In genomic region chr16:7037491-7037890, GRCh38 we compare ENCODE assay signal across 24 cellular contexts.
"Had no signal": no experiment of that assay in that cellular context is flagged by ENCODE, and none has a peak within 500 bp of the region (broad histone marks: within the 10 kb centered on the region; RNA-seq: fewer than 3 reads in every experiment).

No MANE protein-coding gene starts in this region.

- H3K27ac ChIP-seq: left lung, lower lobe of right lung, pancreas, prostate gland, skin epidermis, spleen, suprapubic skin, thoracic aorta, tibial artery, upper lobe of right lung had no signal

- H3K9me3 ChIP-seq: left lung, lower lobe of right lung, pancreas, prostate gland, suprapubic skin, thoracic aorta, tibial artery, upper lobe of right lung had no signal

- H3K36me3 ChIP-seq: left lung, lower lobe of right lung, pancreas, prostate gland, spleen, suprapubic skin, thoracic aorta, tibial artery, upper lobe of right lung had no signal

- H3K4me3 ChIP-seq: left lung, lower lobe of right lung, pancreas, prostate gland, skin epidermis, spleen, suprapubic skin, thoracic aorta, tibial artery, upper lobe of right lung had no signal

- H3K4me1 ChIP-seq: left lung, lower lobe of right lung, pancreas, prostate gland, spleen, suprapubic skin, tibial artery, upper lobe of right lung had no signal

- DNase-seq: islet precursor cell; kidney glomerular epithelial cell; left cardiac atrium; left lung; lower lobe of right lung; mammary epithelial cell; mesenchymal stem cell; naive thymus-derived CD8-positive, alpha-beta T cell; nucleus accumbens; pancreas; posterior cingulate gyrus; spleen; stimulated activated CD4-positive, alpha-beta T cell treated with anti-CD3 and anti-CD28 coated beads, Interleukin-4, amount 100 ng/mL, for 24 hours; stimulated activated naive CD4-positive, alpha-beta T cell; tibial artery; trophoblast cell; upper lobe of right lung had no signal

- ATAC-seq: left cardiac atrium; left lung; lower lobe of right lung; naive thymus-derived CD8-positive, alpha-beta T cell; pancreas; sciatic nerve; stimulated activated effector memory CD8-positive, alpha-beta T cell treated with anti-CD3 and anti-CD28 coated beads, Interleukin-12 subunit alpha, Interleukin-12 subunit beta, amount 100 ng/mL, for 72 hours; upper lobe of right lung had no signal

- H3K27me3 ChIP-seq: left lung, pancreas, spleen, suprapubic skin, tibial artery, upper lobe of right lung had no signal

- FAIRE-seq: pancreas, urothelium cell line had no signal
